ENCODE assay signal across 9 cellular contexts in the genomic region with DNA sequence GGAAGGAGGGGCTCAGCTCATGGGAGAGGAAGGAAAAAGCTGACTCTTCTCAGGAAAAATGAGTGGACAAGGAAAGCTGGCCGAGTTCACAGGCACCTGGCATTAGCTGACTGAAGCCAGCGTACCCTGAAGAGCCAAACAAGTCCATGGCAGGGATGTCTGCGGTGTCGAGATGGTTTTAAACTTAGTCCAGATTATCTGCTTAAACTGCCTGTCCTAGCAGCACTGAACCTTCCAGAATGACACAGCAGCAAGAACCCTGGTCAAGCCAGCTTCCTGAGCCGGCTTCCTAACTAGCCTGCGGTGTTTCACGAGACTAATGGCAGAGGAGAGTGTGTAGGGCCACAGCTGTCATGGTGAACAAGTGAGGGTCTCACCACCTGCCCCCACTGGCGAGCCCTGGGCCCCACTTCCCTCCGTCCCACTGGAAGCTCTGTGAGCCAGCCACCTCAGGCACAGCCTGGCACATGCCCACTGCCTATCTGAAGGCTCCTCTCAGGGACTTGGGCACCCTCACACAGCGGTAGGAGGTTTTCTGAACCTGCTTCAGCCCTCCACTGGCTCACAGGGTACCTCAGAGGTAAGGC. TPM values are rescaled to one million over a fixed set of nuclear protein-coding genes. Genes with fewer than 3 reads are reported as not detected.
DNase-seq lines count a peak whose midpoint lies in the region; ATAC-seq and TF ChIP-seq lines count a peak whose summit lies in the region.
"Had no signal": no experiment of that assay in that cellular context is flagged by ENCODE, and none has a peak within 500 bp of the region (broad histone marks: within the 10 kb centered on the region; RNA-seq: fewer than 3 reads in every experiment).

No MANE protein-coding gene starts in this region.

- H3K23ac ChIP-seq in mesenchymal stem cell (ENCODE audit: low read length in 2 of 2) = peak overlapping the region in 1 of 2 experiments; percentile 29

- H3K4me2 ChIP-seq in mesenchymal stem cell (ENCODE audit: low read length, poor library complexity, severe bottlenecking) = peak overlapping the region; percentile 2

- H4K8ac ChIP-seq in mesenchymal stem cell (ENCODE audit: low read length) = peak overlapping the region; percentile 67

- H3K4ac ChIP-seq in mesenchymal stem cell (ENCODE audit: low read depth in 1 of 2, low read length in 2 of 2) = peak overlapping the region in 1 of 2 experiments; percentile 95

- TF ChIP-seq EP300 in suprapubic skin (IDR thresholded peaks at IDR 0.05) = no peak

- 94% methylated on average over 10 of the region's 10 CpGs for WGBS in mesenchymal stem cell
- WGBS in suprapubic skin = 62% methylated on average over 5 of the region's 10 CpGs

- peak overlapping the region in 1 of 2 experiments; percentile 99 for H3K14ac ChIP-seq in mesenchymal stem cell (ENCODE audit: low read length in 2 of 2)

- peak overlapping the region; percentile 83 for H2BK5ac ChIP-seq in mesenchymal stem cell (ENCODE audit: low read depth, low read length, poor library complexity, severe bottlenecking)

- peak overlapping the region; percentile 84 for H2AK5ac ChIP-seq in mesenchymal stem cell (ENCODE audit: low read length, severe bottlenecking)

- H2AFZ ChIP-seq in mesenchymal stem cell (ENCODE audit: low read depth, low read length) = peak overlapping the region; percentile 21

- H3K27me3 ChIP-seq in NT2/D1 (ENCODE audit: insufficient read depth, insufficient read length) = no peaks in the 10 kb centered on the region
- H3K27me3 ChIP-seq in mesenchymal stem cell (ENCODE audit: control insufficient read depth in 1 of 2, insufficient read depth in 1 of 2, low read length in 2 of 2) = no peaks in the 10 kb centered on the region
- H3K27me3 ChIP-seq in suprapubic skin = no peaks in the 10 kb centered on the region

- ATAC-seq in HG03460 (IDR thresholded peaks at IDR 0.05; ENCODE audit: unreplicated experiment) = no peak

- peaks cover 5% of the 10 kb centered on the region; the same call in 1 of the 2 replicates for H3K9me3 ChIP-seq in NT2/D1 (ENCODE audit: insufficient read depth, low read length)
- H3K9me3 ChIP-seq in mesenchymal stem cell (ENCODE audit: control insufficient read depth, low read length) = no peaks in the 10 kb centered on the region
- H3K9me3 ChIP-seq in suprapubic skin = no peaks in the 10 kb centered on the region

- H3K9ac ChIP-seq in NT2/D1 (ENCODE audit: insufficient read length, low read depth) = peak overlapping the region; percentile 43
- H3K9ac ChIP-seq in mesenchymal stem cell (ENCODE audit: low read length) = peak overlapping the region; percentile 63

- peak overlapping the region; percentile 85 for H3K27ac ChIP-seq in mesenchymal stem cell (ENCODE audit: low read length, poor library complexity, severe bottlenecking)
- H3K27ac ChIP-seq in suprapubic skin = peak overlapping the region; percentile 79

- peak overlapping the region; percentile 90 for H4K91ac ChIP-seq in mesenchymal stem cell (ENCODE audit: low read length)

- no peak for TF ChIP-seq POLR2A in suprapubic skin (IDR thresholded peaks at IDR 0.05)

- H2BK120ac ChIP-seq in mesenchymal stem cell (ENCODE audit: low read depth, low read length) = peak overlapping the region; percentile 54

- H3K4me3 ChIP-seq in NT2/D1 (ENCODE audit: insufficient read length, low read depth) (no peak overlapping the region), mesenchymal stem cell (ENCODE audit: insufficient read depth in 1 of 2, low read depth in 1 of 2, low read length in 2 of 2) (no peak overlapping the region), suprapubic skin (no peak overlapping the region)

- H3K36me3 ChIP-seq in NT2/D1 (ENCODE audit: insufficient read depth, insufficient read length, low read length) (peaks cover 23% of the 10 kb centered on the region), mesenchymal stem cell (ENCODE audit: control insufficient read depth in 1 of 2, insufficient read depth in 2 of 2, low read depth in 1 of 2, low read length in 2 of 2) (peaks cover 15 to 27% of the 10 kb centered on the region in 2 experiments), suprapubic skin (no peaks in the 10 kb centered on the region)

- peak overlapping the region; percentile 49 to 96 for H3K18ac ChIP-seq in mesenchymal stem cell (ENCODE audit: low read depth in 1 of 2, low read length in 2 of 2)

- peak overlapping the region; percentile 70 for H2BK15ac ChIP-seq in mesenchymal stem cell (ENCODE audit: low read depth, poor library complexity, severe bottlenecking)

- peak overlapping the region; percentile 94 to 99 for H2BK12ac ChIP-seq in mesenchymal stem cell (ENCODE audit: low read length in 2 of 2)

- H3K4me1 ChIP-seq in NT2/D1 (ENCODE audit: insufficient read depth, insufficient read length) (peaks cover 40% of the 10 kb centered on the region), mesenchymal stem cell (ENCODE audit: control insufficient read depth, insufficient read depth, low read depth, low read length) (peaks cover 26% of the 10 kb centered on the region), suprapubic skin (peaks cover 41% of the 10 kb centered on the region)

- peaks cover 11% of the 10 kb centered on the region for H3K79me1 ChIP-seq in mesenchymal stem cell (replicated peaks; ENCODE audit: low read length, poor library complexity, severe bottlenecking)

- DNase-seq in NT2/D1 (ENCODE audit: low read depth, low spot score) = no peak
- peak; percentile 66 for DNase-seq in cerebellum (ENCODE audit: low spot score)
- no peak for DNase-seq in mesenchymal stem cell
- no peak for DNase-seq in suprapubic skin (ENCODE audit: low spot score in 2 of 2)
- no peak for DNase-seq in SW 1271 (lab: John Stamatoyannopoulos, UW)
- no peak for DNase-seq in NCI-H146 treated with DMSO at 0.1 percent for 48 hours (lab: John Stamatoyannopoulos, UW; ENCODE audit: unreplicated experiment)
- DNase-seq in HuH-7.5 (ENCODE audit: low spot score) = no peak
- DNase-seq: NCI-H187 had no signal

- TF ChIP-seq CTCF in suprapubic skin (IDR thresholded peaks at IDR 0.05) = no peak

RNA-seq across cellular contexts. Expression of a gene that starts 28.8 kb away (rescaled TPM):
- total RNA-seq in cerebellum (49.0 TPM), suprapubic skin (10 to 100 TPM; 30.1 to 58.7 (median 42.6) TPM)
- 105 TPM for polyA plus RNA-seq in mesenchymal stem cell (2013, experiment 1 of 2)
- polyA plus RNA-seq in mesenchymal stem cell (2013, experiment 2 of 2) = 103 TPM
